ENCODE assay signal across 17 cellular contexts in the genomic region with DNA sequence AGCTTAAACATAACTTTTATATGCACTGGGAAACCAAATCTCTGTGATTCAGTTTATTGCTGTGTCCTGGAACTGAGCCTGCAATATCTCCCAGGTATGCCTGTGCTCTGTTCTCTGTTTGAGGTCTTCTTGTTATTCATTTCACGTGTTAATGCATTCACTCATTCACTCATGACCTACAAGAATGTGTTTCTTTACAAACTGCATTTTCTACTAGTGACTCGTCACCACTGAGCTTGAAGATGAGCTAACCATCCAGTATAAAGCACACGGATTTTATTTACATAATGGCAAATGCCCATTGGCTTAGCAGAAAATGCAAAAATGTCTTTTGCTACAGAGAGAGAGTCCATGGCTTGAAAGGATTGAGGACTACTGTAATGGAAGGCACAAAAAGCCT.
DNase-seq lines count a peak whose midpoint lies in the region; ATAC-seq, FAIRE-seq and TF ChIP-seq lines count a peak whose summit lies in the region.
"Had no signal": no experiment of that assay in that cellular context is flagged by ENCODE, and none has a peak within 500 bp of the region (broad histone marks: within the 10 kb centered on the region; RNA-seq: fewer than 3 reads in every experiment).

No MANE protein-coding gene starts in this region.

- no peak overlapping the region for H3K4me2 ChIP-seq in SU-DHL-6 (ENCODE audit: low read depth, low read length, poor library complexity, severe bottlenecking)
- no peak overlapping the region for H3K4me2 ChIP-seq in Karpas-422 (ENCODE audit: low read depth, low read length, poor library complexity, severe bottlenecking)

- H3K27ac ChIP-seq in SU-DHL-6 (ENCODE audit: low read depth, low read length) (no peak overlapping the region), Karpas-422 (ENCODE audit: low read length) (no peak overlapping the region)
- H3K27ac ChIP-seq: cardiac muscle cell, skin epidermis, transverse colon had no signal

- peak; percentile 39 for ATAC-seq in activated CD4-positive, alpha-beta T cell treated with anti-CD3 and anti-CD28 coated beads for 36 hours
- no peak for ATAC-seq in activated naive CD8-positive, alpha-beta T cell treated with anti-CD3 and anti-CD28 coated beads, Interleukin-2, amount 50 U/mL, for 24 hours
- ATAC-seq in natural killer cell = no peak
- ATAC-seq: activated T-cell treated with anti-CD3 and anti-CD28 coated beads, Interleukin-2, amount 50 U/mL, for 4 hours; left cardiac atrium; naive thymus-derived CD4-positive, alpha-beta T cell had no signal

- H3K27me3 Mint-ChIP-seq in activated CD4-positive, alpha-beta T cell treated with anti-CD3 and anti-CD28 coated beads for 36 hours = no peaks in the 10 kb centered on the region
- H3K27me3 Mint-ChIP-seq in activated naive CD8-positive, alpha-beta T cell treated with anti-CD3 and anti-CD28 coated beads, Interleukin-2, amount 50 U/mL, for 24 hours = peaks cover 4% of the 10 kb centered on the region
- no peaks in the 10 kb centered on the region for H3K27me3 Mint-ChIP-seq in natural killer cell (ENCODE audit: low read depth in 2 of 2)

- no peaks in the 10 kb centered on the region for H3K36me3 ChIP-seq in SU-DHL-6 (ENCODE audit: low read length)
- H3K36me3 ChIP-seq in Karpas-422 (ENCODE audit: insufficient read depth, low read length) = no peaks in the 10 kb centered on the region
- H3K36me3 ChIP-seq: cardiac muscle cell, transverse colon had no signal

- TF ChIP-seq CTCF in SU-DHL-6 (IDR thresholded peaks at IDR 0.05; ENCODE audit: insufficient read depth, low read length, poor library complexity, severe bottlenecking) (no peak), natural killer cell (IDR thresholded peaks at IDR 0.05) (no peak)

- no peaks in the 10 kb centered on the region for H3F3A ChIP-seq in SU-DHL-6 (ENCODE audit: insufficient read depth)

- no peaks in the 10 kb centered on the region for H3K27me3 ChIP-seq in SU-DHL-6 (ENCODE audit: low read length)
- no peaks in the 10 kb centered on the region for H3K27me3 ChIP-seq in Karpas-422 (ENCODE audit: low read length)
- H3K27me3 ChIP-seq: cardiac muscle cell, transverse colon had no signal

- H3K9me3 ChIP-seq in SU-DHL-6 (ENCODE audit: insufficient read depth, low read length) (no peaks in the 10 kb centered on the region), Karpas-422 (ENCODE audit: low read length) (no peaks in the 10 kb centered on the region)
- H3K9me3 ChIP-seq: transverse colon had no signal

- no peak overlapping the region for H3K4me3 Mint-ChIP-seq in activated CD4-positive, alpha-beta T cell treated with anti-CD3 and anti-CD28 coated beads for 36 hours
- H3K4me3 Mint-ChIP-seq in activated naive CD8-positive, alpha-beta T cell treated with anti-CD3 and anti-CD28 coated beads, Interleukin-2, amount 50 U/mL, for 24 hours = no peak overlapping the region
- H3K4me3 Mint-ChIP-seq in natural killer cell = no peak overlapping the region
- H3K4me3 Mint-ChIP-seq: activated T-cell treated with anti-CD3 and anti-CD28 coated beads, Interleukin-2, amount 50 U/mL, for 4 hours; naive thymus-derived CD4-positive, alpha-beta T cell had no signal

- H3K36me3 Mint-ChIP-seq in activated CD4-positive, alpha-beta T cell treated with anti-CD3 and anti-CD28 coated beads for 36 hours (ENCODE audit: low read depth) = no peaks in the 10 kb centered on the region
- H3K36me3 Mint-ChIP-seq in activated naive CD8-positive, alpha-beta T cell treated with anti-CD3 and anti-CD28 coated beads, Interleukin-2, amount 50 U/mL, for 24 hours (ENCODE audit: low read depth) = no peaks in the 10 kb centered on the region
- no peaks in the 10 kb centered on the region for H3K36me3 Mint-ChIP-seq in natural killer cell

- H4K20me1 ChIP-seq in SU-DHL-6 (ENCODE audit: low read depth, low read length) (no peaks in the 10 kb centered on the region), Karpas-422 (ENCODE audit: insufficient read depth, low read depth, low read length) (no peaks in the 10 kb centered on the region)

- CTCF ChIA-PET in activated CD4-positive, alpha-beta T cell treated with anti-CD3 and anti-CD28 coated beads for 36 hours (lab: Charles Lee) = interaction anchor here (0.5 kb wide), 1 partner anchor 712 kb away, joined by 7 read pairs; no protein-coding TSS in a partner anchor

- H3K9me3 Mint-ChIP-seq in activated CD4-positive, alpha-beta T cell treated with anti-CD3 and anti-CD28 coated beads for 36 hours (ENCODE audit: low read depth) = no peaks in the 10 kb centered on the region
- H3K9me3 Mint-ChIP-seq in activated naive CD8-positive, alpha-beta T cell treated with anti-CD3 and anti-CD28 coated beads, Interleukin-2, amount 50 U/mL, for 24 hours = no peaks in the 10 kb centered on the region
- H3K9me3 Mint-ChIP-seq in natural killer cell = no peaks in the 10 kb centered on the region
- H3K9me3 Mint-ChIP-seq: activated T-cell treated with anti-CD3 and anti-CD28 coated beads, Interleukin-2, amount 50 U/mL, for 4 hours had no signal

- H3K4me1 Mint-ChIP-seq in activated CD4-positive, alpha-beta T cell treated with anti-CD3 and anti-CD28 coated beads for 36 hours = no peaks in the 10 kb centered on the region
- no peaks in the 10 kb centered on the region for H3K4me1 Mint-ChIP-seq in activated naive CD8-positive, alpha-beta T cell treated with anti-CD3 and anti-CD28 coated beads, Interleukin-2, amount 50 U/mL, for 24 hours
- peaks cover 3 to 10% of the 10 kb centered on the region in 2 donors for H3K4me1 Mint-ChIP-seq in natural killer cell

- no peaks in the 10 kb centered on the region for H3K4me1 ChIP-seq in Karpas-422 (ENCODE audit: low read length)
- H3K4me1 ChIP-seq: transverse colon had no signal

- H3K4me3 ChIP-seq in SU-DHL-6 (ENCODE audit: insufficient read depth, low read length, poor library complexity, severe bottlenecking) (no peak overlapping the region), Karpas-422 (ENCODE audit: low read length) (no peak overlapping the region)
- H3K4me3 ChIP-seq: cardiac muscle cell, skin epidermis, transverse colon had no signal

- FAIRE-seq in urothelium cell line (lab: Jason Lieb, UNC) = peak; percentile 69
- FAIRE-seq: A204.1 had no signal

- DNase-seq in activated CD4-positive, alpha-beta T cell treated with anti-CD3 and anti-CD28 coated beads for 36 hours = no peak
- no peak for DNase-seq in activated CD4-positive, alpha-beta T cell treated with anti-CD3 and anti-CD28 coated beads for 4 hours
- DNase-seq in fibroblast of the conjunctiva (ENCODE audit: low read depth) = peak; percentile 51
- DNase-seq in urothelium cell line (ENCODE audit: low spot score) = no peak
- no peak for DNase-seq in Karpas-422
- no peak for DNase-seq in activated naive CD8-positive, alpha-beta T cell treated with anti-CD3 and anti-CD28 coated beads, Interleukin-2, amount 50 U/mL, for 24 hours
- DNase-seq in natural killer cell = no peak
- DNase-seq: activated T-cell treated with anti-CD3 and anti-CD28 coated beads, Interleukin-2, amount 50 U/mL, for 4 hours; left cardiac atrium; MV-4-11; naive thymus-derived CD4-positive, alpha-beta T cell; NCI-H510A; transverse colon had no signal

- intact Hi-C loops in activated CD4-positive, alpha-beta T cell treated with anti-CD3 and anti-CD28 coated beads for 36 hours (cut with DNase I, micrococcal nuclease) = no loop called here
- intact Hi-C loops in natural killer cell (cut with micrococcal nuclease) = no loop called here

- H3K9me2 ChIP-seq in SU-DHL-6 (replicated peaks; ENCODE audit: insufficient read depth, low read length) = no peaks in the 10 kb centered on the region
- H3K9me2 ChIP-seq in Karpas-422 (replicated peaks; ENCODE audit: insufficient read depth, low read length) = no peaks in the 10 kb centered on the region

- no peak overlapping the region for H3K27ac Mint-ChIP-seq in activated CD4-positive, alpha-beta T cell treated with anti-CD3 and anti-CD28 coated beads for 36 hours
- H3K27ac Mint-ChIP-seq in activated naive CD8-positive, alpha-beta T cell treated with anti-CD3 and anti-CD28 coated beads, Interleukin-2, amount 50 U/mL, for 24 hours = no peak overlapping the region
- no peak overlapping the region for H3K27ac Mint-ChIP-seq in natural killer cell
- H3K27ac Mint-ChIP-seq: naive thymus-derived CD4-positive, alpha-beta T cell had no signal

- POLR2A ChIA-PET in activated CD4-positive, alpha-beta T cell treated with anti-CD3 and anti-CD28 coated beads for 36 hours (lab: Charles Lee) = no interaction called here

- no peaks in the 10 kb centered on the region for H3K79me2 ChIP-seq in SU-DHL-6 (ENCODE audit: insufficient read depth, low read length)
- no peaks in the 10 kb centered on the region for H3K79me2 ChIP-seq in Karpas-422 (ENCODE audit: low read length)

- H2AFZ ChIP-seq in SU-DHL-6 (ENCODE audit: low read depth, low read length, severe bottlenecking) (peak overlapping the region; percentile 28), Karpas-422 (ENCODE audit: low read length) (no peak overlapping the region)

- H3K9ac ChIP-seq in SU-DHL-6 (ENCODE audit: low read length) (no peak overlapping the region), Karpas-422 (ENCODE audit: low read length) (no peak overlapping the region)
